14 cellular contexts compared by ENCODE assay signal in genomic region chr3:59442056-59442455, GRCh38.
"Had no signal": no experiment of that assay in that cellular context is flagged by ENCODE, and none has a peak within 500 bp of the region (broad histone marks: within the 10 kb centered on the region; RNA-seq: fewer than 3 reads in every experiment).

No MANE protein-coding gene starts in this region.

- H3K4me3 ChIP-seq: lower lobe of right lung, smooth muscle cell, tibial artery had no signal

- H3K4me3 Mint-ChIP-seq: activated CD8-positive, alpha-beta memory T cell treated with anti-CD3 and anti-CD28 coated beads, Interleukin-2, amount 10 ng/mL, durations not matched to agents 7 days and 5 days; activated naive CD4-positive, alpha-beta T cell treated with anti-CD3 and anti-CD28 coated beads, Interleukin-2, amount 50 U/mL, for 24 hours; activated T-cell treated with anti-CD3 and anti-CD28 coated beads, Interleukin-2, amount 50 U/mL, for 24 hours; immature natural killer cell; stimulated activated effector memory CD8-positive, alpha-beta T cell treated with anti-CD3 and anti-CD28 coated beads, Interleukin-12 subunit alpha, Interleukin-12 subunit beta, amount 100 ng/mL, for 72 hours had no signal

- H3K9me3 Mint-ChIP-seq: activated naive CD4-positive, alpha-beta T cell treated with anti-CD3 and anti-CD28 coated beads, Interleukin-2, amount 50 U/mL, for 24 hours; activated T-cell treated with anti-CD3 and anti-CD28 coated beads, Interleukin-2, amount 50 U/mL, for 24 hours; stimulated activated effector memory CD8-positive, alpha-beta T cell treated with anti-CD3 and anti-CD28 coated beads, Interleukin-12 subunit alpha, Interleukin-12 subunit beta, amount 100 ng/mL, for 72 hours had no signal

- H3K27me3 Mint-ChIP-seq: activated naive CD4-positive, alpha-beta T cell treated with anti-CD3 and anti-CD28 coated beads, Interleukin-2, amount 50 U/mL, for 24 hours; activated T-cell treated with anti-CD3 and anti-CD28 coated beads, Interleukin-2, amount 50 U/mL, for 24 hours had no signal

- H3K36me3 Mint-ChIP-seq: activated naive CD4-positive, alpha-beta T cell treated with anti-CD3 and anti-CD28 coated beads, Interleukin-2, amount 50 U/mL, for 24 hours; immature natural killer cell had no signal

- H3K27ac Mint-ChIP-seq: activated CD8-positive, alpha-beta memory T cell treated with anti-CD3 and anti-CD28 coated beads, Interleukin-2, amount 10 ng/mL, durations not matched to agents 7 days and 5 days; activated naive CD4-positive, alpha-beta T cell treated with anti-CD3 and anti-CD28 coated beads, Interleukin-2, amount 50 U/mL, for 24 hours; activated T-cell treated with anti-CD3 and anti-CD28 coated beads, Interleukin-2, amount 50 U/mL, for 24 hours; stimulated activated effector memory CD8-positive, alpha-beta T cell treated with anti-CD3 and anti-CD28 coated beads, Interleukin-12 subunit alpha, Interleukin-12 subunit beta, amount 100 ng/mL, for 72 hours had no signal

- DNase-seq: activated CD4-positive, alpha-beta T cell treated with anti-CD3 and anti-CD28 coated beads, Interleukin-2, amount 50 U/mL, for 48 hours; activated CD4-positive, CD25-positive, alpha-beta regulatory T cell treated with anti-CD3 and anti-CD28 coated beads, Interleukin-2, amount 50 U/mL, for 72 hours; activated CD8-positive, alpha-beta memory T cell treated with anti-CD3 and anti-CD28 coated beads, Interleukin-2, amount 10 ng/mL, durations not matched to agents 7 days and 5 days; activated effector memory CD4-positive, alpha-beta T cell treated with Interleukin-2 at 50 U/mL for 16 hours; activated T-cell treated with anti-CD3 and anti-CD28 coated beads, Interleukin-2, amount 50 U/mL, for 24 hours; hypothalamus; immature natural killer cell; lower lobe of right lung; midbrain; right cardiac atrium; tibial artery had no signal

- H3K27ac ChIP-seq: lower lobe of right lung, tibial artery had no signal

- H3K27me3 ChIP-seq: tibial artery had no signal

- H3K4me2 ChIP-seq: smooth muscle cell had no signal

- ATAC-seq: activated CD8-positive, alpha-beta memory T cell treated with anti-CD3 and anti-CD28 coated beads, Interleukin-2, amount 10 ng/mL, durations not matched to agents 7 days and 5 days; lower lobe of right lung; right cardiac atrium; stimulated activated effector memory CD8-positive, alpha-beta T cell treated with anti-CD3 and anti-CD28 coated beads, Interleukin-12 subunit alpha, Interleukin-12 subunit beta, amount 100 ng/mL, for 72 hours had no signal

- H3K36me3 ChIP-seq: lower lobe of right lung, tibial artery had no signal

- H3K4me1 ChIP-seq: lower lobe of right lung, tibial artery had no signal

- H3K9me3 ChIP-seq: lower lobe of right lung, tibial artery had no signal
